Comparison of ENCODE assay signal across 21 cellular contexts in genomic region chr20:61798632-61799031, GRCh38.
"Had no signal": no experiment of that assay in that cellular context is flagged by ENCODE, and none has a peak within 500 bp of the region (broad histone marks: within the 10 kb centered on the region; RNA-seq: fewer than 3 reads in every experiment).

No MANE protein-coding gene starts in this region.

- DNase-seq: cortex of kidney; dorsolateral prefrontal cortex; effector CD8-positive, alpha-beta T cell; foreskin melanocyte; heart left ventricle; hippocampal formation; mesendoderm; naive B cell; spleen; stimulated activated CD4-positive, alpha-beta T cell treated with anti-CD3 and anti-CD28 coated beads, Interleukin-15, amount 100 ng/mL, for 24 hours; stimulated activated CD4-positive, alpha-beta T cell treated with anti-CD3 and anti-CD28 coated beads, Interleukin-1b, Interleukin-23, amount 100 ng/mL, for 48 hours; stimulated activated CD4-positive, alpha-beta T cell treated with anti-CD3 and anti-CD28 coated beads, Interleukin-4, amount 100 ng/mL, for 4 hours; stimulated activated naive B cell treated with anti-CD40 and anti-IgM and Interleukin-4, amounts not matched to agents 10 μg/mL and 1 μg/mL and 100 μg/mL, for 72 hours; stomach; substantia nigra; trophoblast cell had no signal

- H3K27me3 ChIP-seq: dorsolateral prefrontal cortex had no signal

- H3K36me3 ChIP-seq: heart left ventricle, neutrophil, spleen, stomach, thoracic aorta had no signal

- H3K9me3 Mint-ChIP-seq: nephron had no signal

- H3K27ac ChIP-seq: dorsolateral prefrontal cortex, heart left ventricle, neutrophil, spleen, stomach, thoracic aorta had no signal

- H3K9me3 ChIP-seq: heart left ventricle, neutrophil, spleen, stomach, thoracic aorta had no signal

- H3K4me1 ChIP-seq: heart left ventricle had no signal

- H3K4me1 Mint-ChIP-seq: naive B cell; stimulated activated naive B cell treated with anti-CD40 and anti-IgM and Interleukin-4, amounts not matched to agents 10 μg/mL and 1 μg/mL and 100 μg/mL, for 72 hours had no signal

- FAIRE-seq: islet of Langerhans had no signal

- H3K27ac Mint-ChIP-seq: naive B cell; nephron; stimulated activated naive B cell treated with anti-CD40 and anti-IgM and Interleukin-4, amounts not matched to agents 10 μg/mL and 1 μg/mL and 100 μg/mL, for 72 hours had no signal

- H3K4me3 ChIP-seq: dorsolateral prefrontal cortex, heart left ventricle, spleen, stomach, thoracic aorta had no signal

- ATAC-seq: heart left ventricle; sciatic nerve; stimulated activated naive B cell treated with anti-CD40 and anti-IgM and Interleukin-4, amounts not matched to agents 10 μg/mL and 1 μg/mL and 100 μg/mL, for 72 hours had no signal

- H3K36me3 Mint-ChIP-seq: naive B cell; stimulated activated naive B cell treated with anti-CD40 and anti-IgM and Interleukin-4, amounts not matched to agents 10 μg/mL and 1 μg/mL and 100 μg/mL, for 72 hours had no signal

- H3K4me3 Mint-ChIP-seq: naive B cell; nephron; stimulated activated naive B cell treated with anti-CD40 and anti-IgM and Interleukin-4, amounts not matched to agents 10 μg/mL and 1 μg/mL and 100 μg/mL, for 72 hours had no signal
